ENCODE assay signal across 23 cellular contexts in the genomic region with DNA sequence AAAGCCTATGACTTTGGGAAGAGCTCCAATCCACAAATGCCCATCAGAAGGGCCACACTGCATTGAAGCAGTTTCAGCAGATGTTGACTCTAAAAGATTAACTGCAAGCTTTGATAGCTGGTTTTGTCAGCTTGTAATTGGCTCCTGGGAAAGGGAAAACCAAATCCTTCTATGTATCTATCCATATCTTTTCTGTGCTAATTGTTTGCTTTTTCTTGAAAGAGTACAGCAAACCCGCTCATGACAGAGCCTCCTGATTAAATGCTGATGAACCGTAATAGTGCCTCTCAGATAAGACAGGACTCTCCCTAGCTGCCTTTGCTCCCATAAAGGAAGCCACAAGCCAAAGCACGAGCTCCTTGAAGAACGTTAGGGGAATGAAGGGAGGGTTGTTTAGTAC.
"Had no signal": no experiment of that assay in that cellular context is flagged by ENCODE, and none has a peak within 500 bp of the region (broad histone marks: within the 10 kb centered on the region; RNA-seq: fewer than 3 reads in every experiment).

No MANE protein-coding gene starts in this region.

- H3K27ac Mint-ChIP-seq: effector memory CD8-positive, alpha-beta T cell; memory B cell; mesothelial cell of epicardium; natural killer cell treated with Interleukin-12 subunit alpha and Interleukin-12 subunit beta and Interleukin-15 and Interleukin-18, amount 100 ng/mL, for 72 hours; stimulated activated memory B cell treated with anti-CD40 and anti-IgM and Interleukin-4, amounts not matched to agents 10 μg/mL and 1 μg/mL and 100 μg/mL, for 72 hours; stimulated activated naive CD8-positive, alpha-beta T cell treated with anti-CD3 and anti-CD28 coated beads, Interleukin-15, Interleukin-2, amounts not matched to agents 100 ng/mL and 50 ng/mL, for 24 hours had no signal

- H3K27ac ChIP-seq: prostate gland, right atrium auricular region, spleen, thoracic aorta, tibial nerve, upper lobe of left lung had no signal

- H3K27me3 ChIP-seq: right atrium auricular region, spleen, tibial nerve, upper lobe of left lung had no signal

- ATAC-seq: effector memory CD8-positive, alpha-beta T cell; left ventricle myocardium superior; mucosa of descending colon; natural killer cell treated with Interleukin-12 subunit alpha and Interleukin-12 subunit beta and Interleukin-15 and Interleukin-18, amount 100 ng/mL, for 72 hours; sciatic nerve; stimulated activated memory B cell treated with anti-CD40 and anti-IgM and Interleukin-4, amounts not matched to agents 10 μg/mL and 1 μg/mL and 100 μg/mL, for 72 hours had no signal

- H3K36me3 ChIP-seq: prostate gland, right atrium auricular region, spleen, thoracic aorta, tibial nerve, upper lobe of left lung had no signal

- H3K4me1 ChIP-seq: prostate gland, right atrium auricular region, spleen, tibial nerve, upper lobe of left lung had no signal

- FAIRE-seq: frontal cortex, keratinocyte, urothelium cell line had no signal

- H3K9me3 ChIP-seq: mucosa of descending colon, prostate gland, right atrium auricular region, spleen, thoracic aorta, tibial nerve, upper lobe of left lung had no signal

- H3K4me3 ChIP-seq: lung, mucosa of descending colon, prostate gland, right atrium auricular region, spleen, thoracic aorta, tibial nerve, upper lobe of left lung had no signal

- DNase-seq: cortex of kidney; effector memory CD8-positive, alpha-beta T cell; left ventricle myocardium superior; mucosa of descending colon; naive B cell; spleen; stimulated activated CD4-positive, alpha-beta T cell treated with anti-CD3 and anti-CD28 coated beads, Interleukin-4, amount 100 ng/mL, for 4 hours; upper lobe of left lung had no signal

- H3K9me3 Mint-ChIP-seq: effector memory CD8-positive, alpha-beta T cell; memory B cell; mesothelial cell of epicardium; natural killer cell treated with Interleukin-12 subunit alpha and Interleukin-12 subunit beta and Interleukin-15 and Interleukin-18, amount 100 ng/mL, for 72 hours; neural crest cell; stimulated activated memory B cell treated with anti-CD40 and anti-IgM and Interleukin-4, amounts not matched to agents 10 μg/mL and 1 μg/mL and 100 μg/mL, for 72 hours; stimulated activated naive CD8-positive, alpha-beta T cell treated with anti-CD3 and anti-CD28 coated beads, Interleukin-15, Interleukin-2, amounts not matched to agents 100 ng/mL and 50 ng/mL, for 24 hours had no signal

- H3K4me3 Mint-ChIP-seq: effector memory CD8-positive, alpha-beta T cell; memory B cell; mesothelial cell of epicardium; natural killer cell treated with Interleukin-12 subunit alpha and Interleukin-12 subunit beta and Interleukin-15 and Interleukin-18, amount 100 ng/mL, for 72 hours; neural crest cell; stimulated activated memory B cell treated with anti-CD40 and anti-IgM and Interleukin-4, amounts not matched to agents 10 μg/mL and 1 μg/mL and 100 μg/mL, for 72 hours; stimulated activated naive CD8-positive, alpha-beta T cell treated with anti-CD3 and anti-CD28 coated beads, Interleukin-15, Interleukin-2, amounts not matched to agents 100 ng/mL and 50 ng/mL, for 24 hours had no signal

- H3K36me3 Mint-ChIP-seq: memory B cell; mesothelial cell of epicardium; natural killer cell treated with Interleukin-12 subunit alpha and Interleukin-12 subunit beta and Interleukin-15 and Interleukin-18, amount 100 ng/mL, for 72 hours; stimulated activated memory B cell treated with anti-CD40 and anti-IgM and Interleukin-4, amounts not matched to agents 10 μg/mL and 1 μg/mL and 100 μg/mL, for 72 hours had no signal

- H3K27me3 Mint-ChIP-seq: stimulated activated naive CD8-positive, alpha-beta T cell treated with anti-CD3 and anti-CD28 coated beads, Interleukin-15, Interleukin-2, amounts not matched to agents 100 ng/mL and 50 ng/mL, for 24 hours had no signal
